1 cellular context compared by ENCODE assay signal in genomic region chr11:11143849-11144248, GRCh38.
TF ChIP-seq lines count a peak whose summit lies in the region.

No MANE protein-coding gene starts in this region.

TF ChIP-seq in GM23338, 12 proteins besides CTCF, POLR2A, EP300 and RAD21 (continued from another document):
- TF ChIP-seq ZNF462 (CRISPR knock-in tag; IDR thresholded peaks at IDR 0.05) (no peak), POLR2AphosphoS5 (IDR thresholded peaks at IDR 0.05; ENCODE audit: low read depth) (no peak)
